ENCODE assay signal across 8 cellular contexts in genomic region chr1:234977891-234978396, GRCh38.
DNase-seq lines count a peak whose midpoint lies in the region; ATAC-seq and TF ChIP-seq lines count a peak whose summit lies in the region.

No MANE protein-coding gene starts in this region.

- POLR2A ChIA-PET in T-cell (lab: Charles Lee), result interaction anchor here (0.5 to 1.4 kb wide), 6 partner anchors 20 to 366 kb away, joined by 5 to 21 read pairs (median 6); no protein-coding TSS in a partner anchor

- no peaks in the 10 kb centered on the region for H3K36me3 ChIP-seq in thoracic aorta

- peak overlapping the region; percentile 37 to 93 for H3K27ac ChIP-seq in thoracic aorta

- peaks cover 75% of the 10 kb centered on the region for H3K4me1 Mint-ChIP-seq in activated CD8-positive, alpha-beta memory T cell treated with anti-CD3 and anti-CD28 coated beads, Interleukin-2, amount 10 ng/mL, durations not matched to agents 7 days and 5 days
- H3K4me1 Mint-ChIP-seq in T-cell, result peaks cover 41 to 80% (median 59%) of the 10 kb centered on the region in 3 donors

- ATAC-seq in activated CD8-positive, alpha-beta memory T cell treated with anti-CD3 and anti-CD28 coated beads, Interleukin-2, amount 10 ng/mL, durations not matched to agents 7 days and 5 days, result no peak
- ATAC-seq in T-cell (replicated peaks in 1 of 4) (no peak), thoracic aorta (ENCODE audit: insufficient number of reproducible peaks, low FRiP score, low read depth) (no peak), GM19035 (IDR thresholded peaks at IDR 0.05; ENCODE audit: unreplicated experiment) (no peak), HG02588 (IDR thresholded peaks at IDR 0.05; ENCODE audit: unreplicated experiment) (no peak)

- H3K27me3 ChIP-seq in thoracic aorta (replicated peaks; ENCODE audit: insufficient read depth), result no peaks in the 10 kb centered on the region

- H3K4me1 ChIP-seq in thoracic aorta (ENCODE audit: control insufficient read depth in 1 of 2, low read depth in 2 of 2), result peaks cover 35 to 61% of the 10 kb centered on the region in 2 donors

- no peaks in the 10 kb centered on the region for H3K9me3 ChIP-seq in thoracic aorta

- H3K4me3 ChIP-seq in thoracic aorta, result no peak overlapping the region

- no peaks in the 10 kb centered on the region for H3K9me3 Mint-ChIP-seq in activated CD8-positive, alpha-beta memory T cell treated with anti-CD3 and anti-CD28 coated beads, Interleukin-2, amount 10 ng/mL, durations not matched to agents 7 days and 5 days (ENCODE audit: low read depth)
- no peaks in the 10 kb centered on the region for H3K9me3 Mint-ChIP-seq in T-cell

- CTCF ChIA-PET in activated CD8-positive, alpha-beta memory T cell treated with anti-CD3 and anti-CD28 coated beads, Interleukin-2, amount 10 ng/mL, durations not matched to agents 7 days and 5 days (lab: Charles Lee), result interaction anchor here (1.2 to 3.4 kb wide), 6 partner anchors 11 to 150 kb away, joined by 3 to 13 read pairs (median 5); no protein-coding TSS in a partner anchor
- CTCF ChIA-PET in T-cell (lab: Charles Lee), result interaction anchor here in 1 of 2 donors (1.0 to 1.5 kb wide), 4 partner anchors 15 to 367 kb away, joined by 3 to 8 read pairs (median 4); no protein-coding TSS in a partner anchor

- TF ChIP-seq CTCF in thoracic aorta (IDR thresholded peaks at IDR 0.05), result no peak

- peak overlapping the region; percentile 51 for H3K4me3 Mint-ChIP-seq in activated CD8-positive, alpha-beta memory T cell treated with anti-CD3 and anti-CD28 coated beads, Interleukin-2, amount 10 ng/mL, durations not matched to agents 7 days and 5 days
- peak overlapping the region; percentile 21 to 75 (median 52) for H3K4me3 Mint-ChIP-seq in T-cell

- H3K27me3 Mint-ChIP-seq in activated CD8-positive, alpha-beta memory T cell treated with anti-CD3 and anti-CD28 coated beads, Interleukin-2, amount 10 ng/mL, durations not matched to agents 7 days and 5 days, result no peaks in the 10 kb centered on the region
- H3K27me3 Mint-ChIP-seq in T-cell, result no peaks in the 10 kb centered on the region

- H3K27ac Mint-ChIP-seq in activated CD8-positive, alpha-beta memory T cell treated with anti-CD3 and anti-CD28 coated beads, Interleukin-2, amount 10 ng/mL, durations not matched to agents 7 days and 5 days, result peak overlapping the region; percentile 88
- H3K27ac Mint-ChIP-seq in T-cell, result peak overlapping the region; percentile 90 to 97

- DNase-seq in activated CD8-positive, alpha-beta memory T cell treated with anti-CD3 and anti-CD28 coated beads, Interleukin-2, amount 10 ng/mL, durations not matched to agents 7 days and 5 days, result no peak
- no peak for DNase-seq in activated CD8-positive, alpha-beta memory T cell treated with anti-CD3 and anti-CD28 coated beads, Interleukin-2, amount 50 U/mL, for 4 hours
- DNase-seq in T-cell (no peak), kidney tubule cell (ENCODE audit: low spot score) (peak; percentile 13), thoracic aorta (ENCODE audit: low spot score) (no peak), NCI-H524 treated with DMSO at 0.1 percent for 48 hours (lab: John Stamatoyannopoulos, UW) (no peak)

- H3K36me3 Mint-ChIP-seq in activated CD8-positive, alpha-beta memory T cell treated with anti-CD3 and anti-CD28 coated beads, Interleukin-2, amount 10 ng/mL, durations not matched to agents 7 days and 5 days, result peaks cover 2% of the 10 kb centered on the region
- H3K36me3 Mint-ChIP-seq in T-cell, result no peaks in the 10 kb centered on the region
